Comparison of ENCODE assay signal across 8 cellular contexts in the genomic region with DNA sequence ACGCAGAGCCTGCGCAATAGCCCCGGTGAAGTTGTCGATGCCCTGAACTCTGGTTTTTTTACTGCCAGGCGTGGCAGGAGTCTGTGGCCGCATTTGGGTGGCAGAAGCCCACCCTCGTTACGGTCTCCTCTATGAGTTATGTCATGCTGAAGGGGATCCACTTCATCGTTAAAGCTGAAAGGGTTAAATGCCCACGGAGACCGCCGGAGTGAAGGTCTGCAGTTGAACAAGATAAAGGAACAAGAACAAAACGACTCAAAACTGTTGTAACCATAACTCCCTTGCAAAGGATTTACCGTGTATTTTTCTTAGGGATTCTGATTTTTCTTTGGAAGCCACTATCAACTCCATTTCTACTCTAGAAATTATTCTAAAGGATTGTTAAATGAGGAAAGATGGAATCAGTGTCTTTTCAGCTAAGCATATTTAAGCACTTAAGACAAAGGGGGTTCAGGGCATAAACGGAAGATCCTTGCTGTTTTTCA. TPM values are rescaled to one million over a fixed set of nuclear protein-coding genes. Genes with fewer than 3 reads are reported as not detected.
A peak's percentile ranks its signal among the peaks of the same experiment; 100 is the strongest.
DNase-seq lines count a peak whose midpoint lies in the region; ATAC-seq and TF ChIP-seq lines count a peak whose summit lies in the region.

No MANE protein-coding gene starts in this region.

- ATAC-seq in left cardiac atrium (no peak), GM18907 (IDR thresholded peaks at IDR 0.05; ENCODE audit: unreplicated experiment) (no peak), HG03565 (IDR thresholded peaks at IDR 0.05; ENCODE audit: unreplicated experiment) (no peak)

- DNase-seq in right atrium auricular region (ENCODE audit: low spot score) (no peak), left cardiac atrium (no peak), brain microvascular endothelial cell (no peak), UCSD-AML1 (lab: John Stamatoyannopoulos, UW; ENCODE audit: unreplicated experiment) (no peak), hypothalamus (lab: John Stamatoyannopoulos, UW) (no peak)

- TF ChIP-seq CTCF in right atrium auricular region (IDR thresholded peaks at IDR 0.05) (no peak), brain microvascular endothelial cell (IDR thresholded peaks at IDR 0.05; ENCODE audit: low read depth, low read length, missing control alignments) (no peak)

- H3K27me3 ChIP-seq in right atrium auricular region, result no peaks in the 10 kb centered on the region
- no peaks in the 10 kb centered on the region for H3K27me3 ChIP-seq in brain microvascular endothelial cell (replicated peaks)
- H3K27me3 ChIP-seq in mononuclear cell (ENCODE audit: insufficient read depth, low read length), result no peaks in the 10 kb centered on the region

- in situ Hi-C loops in brain microvascular endothelial cell (cut with HindIII; ENCODE audit: low pct_ligation_motif_present, low sequenced_read_pairs), result no loop called here

- intact Hi-C loops in left cardiac atrium (cut with DNase I), result loop anchor here in 1 of 2 donors (5.0 kb wide), 1 partner anchor 47 kb away; no protein-coding TSS in a partner anchor

- H3K4me3 ChIP-seq in right atrium auricular region, result peak overlapping the region; percentile 56 to 98
- H3K4me3 ChIP-seq in brain microvascular endothelial cell (ENCODE audit: low read depth, low read length), result peak overlapping the region; percentile 90
- H3K4me3 ChIP-seq in mononuclear cell (ENCODE audit: low read length), result peak overlapping the region; percentile 82

- no peaks in the 10 kb centered on the region for H3K36me3 ChIP-seq in right atrium auricular region
- no peaks in the 10 kb centered on the region for H3K36me3 ChIP-seq in brain microvascular endothelial cell (replicated peaks)

- H3K27ac ChIP-seq in right atrium auricular region (peak overlapping the region; percentile 93 to 98), brain microvascular endothelial cell (peak overlapping the region; percentile 83)

- H3K4me1 ChIP-seq in right atrium auricular region, result peaks cover 0 to 29% of the 10 kb centered on the region in 2 donors
- peaks cover 26% of the 10 kb centered on the region for H3K4me1 ChIP-seq in mononuclear cell (ENCODE audit: insufficient read depth, low read length)

- H3K9me3 ChIP-seq in right atrium auricular region, result no peaks in the 10 kb centered on the region
- H3K9me3 ChIP-seq in mononuclear cell (ENCODE audit: low read depth, low read length), result no peaks in the 10 kb centered on the region

RNA-seq across cellular contexts. Expression of a gene that starts 0.5 kb away (rescaled TPM):
- total RNA-seq in right atrium auricular region, result 10 to 100 TPM; 31.2 to 34.9 TPM
- 100 to 1,000 TPM in 1 of 2 donors, 10 to 100 TPM in 1; 66.6 to 106 TPM for total RNA-seq in left cardiac atrium
- 94.8 TPM for total RNA-seq in mononuclear cell
